8 cellular contexts compared by ENCODE assay signal in the genomic region with DNA sequence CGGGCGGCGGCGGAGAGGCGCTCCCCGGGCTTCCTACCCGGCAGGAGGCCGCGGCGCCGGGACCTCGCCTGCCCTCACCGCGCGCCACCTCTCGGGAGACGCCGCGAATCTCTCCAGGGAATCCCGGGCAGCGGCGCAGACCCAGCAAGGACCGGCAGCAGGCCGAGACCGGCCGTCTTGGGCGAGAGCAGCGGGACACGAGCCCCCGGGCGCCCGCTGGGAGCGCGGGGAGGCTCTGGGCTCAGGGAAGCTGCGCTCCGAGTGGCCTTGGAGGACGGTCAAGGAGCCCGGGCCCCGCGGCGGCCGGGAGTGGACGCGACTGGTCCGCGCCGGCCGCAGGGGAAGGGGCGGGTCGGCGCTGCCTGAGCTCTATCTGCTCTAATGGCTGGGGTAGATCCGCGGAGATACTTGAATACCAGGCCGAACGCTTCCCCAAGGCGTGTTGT. TPM values are rescaled to one million over a fixed set of nuclear protein-coding genes. Genes with fewer than 3 reads are reported as not detected.
DNase-seq lines count a peak whose midpoint lies in the region; ATAC-seq, FAIRE-seq and TF ChIP-seq lines count a peak whose summit lies in the region.

No MANE protein-coding gene starts in this region.

- no peaks in the 10 kb centered on the region for H3K36me3 Mint-ChIP-seq in naive thymus-derived CD4-positive, alpha-beta T cell

- peak; percentile 28 for ATAC-seq in GM19395 (IDR thresholded peaks at IDR 0.05; ENCODE audit: unreplicated experiment)
- peak; percentile 15 for ATAC-seq in naive thymus-derived CD4-positive, alpha-beta T cell

- H3K27me3 ChIP-seq in MM.1S (replicated peaks; ENCODE audit: insufficient read depth, low read length) = no peaks in the 10 kb centered on the region
- H3K27me3 ChIP-seq in H1 (replicated peaks in 1 of 4; ENCODE audit: control insufficient read depth in 3 of 4, extremely low read depth in 1 of 4, insufficient read depth in 3 of 4, low read length in 3 of 4) = peaks cover 62 to 91% (median 79%) of the 10 kb centered on the region in 4 experiments
- H3K27me3 ChIP-seq in naive thymus-derived CD4-positive, alpha-beta T cell (ENCODE audit: control insufficient read depth in 2 of 2, insufficient read depth in 2 of 2, low read length in 2 of 2) = peaks cover 0 to 18% of the 10 kb centered on the region in 2 donors

- H3K9ac ChIP-seq in MM.1S (ENCODE audit: low read length) (peak overlapping the region; percentile 23; the same call in 1 of the 2 replicates), H1 (replicated peaks in 1 of 4; ENCODE audit: extremely low read depth in 1 of 4, low read depth in 3 of 4, low read length in 3 of 4) (no peak overlapping the region)

- no peak for TF ChIP-seq POLR2A in H1 (IDR thresholded peaks at IDR 0.05; ENCODE audit: control extremely low read depth in 1 of 2, low read depth in 2 of 2, low read length in 2 of 2)

- DNase-seq in AG10803 (ENCODE audit: low read depth) (peak; percentile 31), MM.1S (no peak), H1 (ENCODE audit: low read depth in 1 of 2, low spot score in 2 of 2) (peak in 1 of 2 experiments; percentile 75), SW 1271 (lab: John Stamatoyannopoulos, UW) (no peak), mesenteric fat pad (ENCODE audit: low spot score) (no peak), SIG-M5 treated with dmso at 0.1 percent for 504 hours (lab: John Stamatoyannopoulos, UW; ENCODE audit: unreplicated experiment) (no peak)
- no peak for DNase-seq in naive thymus-derived CD4-positive, alpha-beta T cell

- no peak for FAIRE-seq in H1 (lab: Jason Lieb, UNC)

- H3F3A ChIP-seq in MM.1S (ENCODE audit: insufficient read depth, low read length) = no peaks in the 10 kb centered on the region

- CTCF ChIA-PET in H1 (lab: Charles Lee; ENCODE audit: partially characterized antibody) = interaction anchor here (0.6 to 8.6 kb wide), 44 partner anchors 9 to 592 kb away, joined by 3 to 150 read pairs (median 6); a partner anchor contains a TSS
- CTCF ChIA-PET in naive thymus-derived CD4-positive, alpha-beta T cell (lab: Charles Lee) = no interaction called here

- H3K4me1 ChIP-seq in MM.1S (ENCODE audit: low read length) (no peaks in the 10 kb centered on the region), H1 (replicated peaks in 1 of 4; ENCODE audit: control insufficient read depth in 3 of 4, insufficient read depth in 4 of 4, low read length in 3 of 4) (peaks cover 0 to 5% (median 3%) of the 10 kb centered on the region in 4 experiments; a peak in 4 of 7 replicates)
- no peaks in the 10 kb centered on the region for H3K4me1 ChIP-seq in naive thymus-derived CD4-positive, alpha-beta T cell (ENCODE audit: control insufficient read depth in 2 of 2, insufficient read depth in 2 of 2, low read length in 2 of 2)

- H3K9me2 ChIP-seq in MM.1S (replicated peaks; ENCODE audit: insufficient read depth, low read length) = no peaks in the 10 kb centered on the region

- H3K27me3 Mint-ChIP-seq in naive thymus-derived CD4-positive, alpha-beta T cell = peaks cover 75 to 86% (median 78%) of the 10 kb centered on the region in 5 donors

- peaks cover 1% of the 10 kb centered on the region; the same call in 1 of the 2 replicates for H3K23me2 ChIP-seq in H1 (ENCODE audit: low read depth, low read length)

- H3K9me3 ChIP-seq in MM.1S (replicated peaks; ENCODE audit: insufficient read depth, low read length) = no peaks in the 10 kb centered on the region
- H3K9me3 ChIP-seq in H1 (ENCODE audit: insufficient read depth in 2 of 2, low read depth in 1 of 2, low read length in 1 of 2) = no peaks in the 10 kb centered on the region; a peak in 1 of 4 replicates
- H3K9me3 ChIP-seq in naive thymus-derived CD4-positive, alpha-beta T cell (ENCODE audit: control insufficient read depth in 2 of 3, low read length in 3 of 3) = no peaks in the 10 kb centered on the region

- POLR2A ChIA-PET in H1 (lab: Charles Lee; ENCODE audit: partially characterized antibody) = interaction anchor here (0.9 to 1.5 kb wide), 3 partner anchors 11 to 334 kb away, joined by 3 to 6 read pairs (median 3); no protein-coding TSS in a partner anchor
- POLR2A ChIA-PET in naive thymus-derived CD4-positive, alpha-beta T cell (lab: Charles Lee) = no interaction called here

- no peak overlapping the region for H3K23ac ChIP-seq in H1 (ENCODE audit: insufficient read length)

- intact Hi-C loops in naive thymus-derived CD4-positive, alpha-beta T cell (cut with micrococcal nuclease) = loop anchor here in 1 of 2 donors (2.0 to 10.0 kb wide), 3 partner anchors 28 to 580 kb away; no protein-coding TSS in a partner anchor

- no peak overlapping the region for H2BK12ac ChIP-seq in H1 (ENCODE audit: low read depth, low read length)

- peaks cover 0 to 8% (median 4%) of the 10 kb centered on the region in 11 donors for H3K9me3 Mint-ChIP-seq in naive thymus-derived CD4-positive, alpha-beta T cell

- no peak overlapping the region for H3K18ac ChIP-seq in H1 (ENCODE audit: extremely low read depth, low read length)

- no peak for TF ChIP-seq RAD21 in H1 (IDR thresholded peaks at IDR 0.05 in 1 of 2, conservative IDR thresholded peaks at IDR 0.05 in 1 of 2; ENCODE audit: low read depth in 2 of 2, low read length in 2 of 2)

- H4K20me1 ChIP-seq in MM.1S (ENCODE audit: insufficient read depth, low read length) (no peaks in the 10 kb centered on the region), H1 (replicated peaks in 1 of 2; ENCODE audit: control insufficient read depth in 1 of 2, insufficient read depth in 2 of 2, low read length in 2 of 2) (peaks cover 8 to 15% of the 10 kb centered on the region in 2 experiments)

- H3K36me3 ChIP-seq in MM.1S (replicated peaks; ENCODE audit: insufficient read depth, low read length) (no peaks in the 10 kb centered on the region), H1 (ENCODE audit: control insufficient read depth in 2 of 4, insufficient read depth in 4 of 4, low read length in 3 of 4) (no peaks in the 10 kb centered on the region; a peak in 1 of 8 replicates)
- no peaks in the 10 kb centered on the region for H3K36me3 ChIP-seq in naive thymus-derived CD4-positive, alpha-beta T cell (ENCODE audit: control insufficient read depth in 2 of 3, insufficient read depth in 3 of 3, low read length in 3 of 3)

- peaks cover 0 to 26% (median 15%) of the 10 kb centered on the region in 7 donors for H3K4me1 Mint-ChIP-seq in naive thymus-derived CD4-positive, alpha-beta T cell

- TF ChIP-seq CTCF in AG10803 (conservative IDR thresholded peaks at IDR 0.05; ENCODE audit: low read length) (no peak), MM.1S (IDR thresholded peaks at IDR 0.05; ENCODE audit: low read length) (no peak), H1 (IDR thresholded peaks at IDR 0.05; ENCODE audit: control extremely low read depth in 1 of 3, insufficient read depth in 1 of 3, low read depth in 1 of 3, low read length in 3 of 3) (no peak)

- H4K91ac ChIP-seq in H1 (replicated peaks; ENCODE audit: insufficient read length, low read length) = no peak overlapping the region

- H3K4me3 ChIP-seq in AG10803 (ENCODE audit: low read length) (peak overlapping the region; percentile 53), MM.1S (ENCODE audit: low read length) (peak overlapping the region; percentile 64), H1 (ENCODE audit: extremely low read depth in 1 of 4, insufficient read depth in 2 of 4, low read depth in 3 of 4, low read length in 4 of 4) (peak overlapping the region; percentile 5 to 61 (median 42); a peak in 7 of 8 replicates)
- H3K4me3 ChIP-seq in naive thymus-derived CD4-positive, alpha-beta T cell (ENCODE audit: low read length) = peak overlapping the region; percentile 35

- H3K4ac ChIP-seq in H1 (replicated peaks; ENCODE audit: insufficient read length, low read depth, low read length) = no peak overlapping the region

- no peak overlapping the region for H2BK15ac ChIP-seq in H1 (ENCODE audit: low read length)

- no peak overlapping the region for H4K8ac ChIP-seq in H1 (ENCODE audit: extremely low read depth, insufficient read depth, low read length)

- no peak overlapping the region for H2BK5ac ChIP-seq in H1 (ENCODE audit: low read depth, low read length)

- no peak overlapping the region for H4K5ac ChIP-seq in H1 (ENCODE audit: insufficient read length, low read depth, low read length)

- no peak overlapping the region for H3K56ac ChIP-seq in H1 (replicated peaks; ENCODE audit: insufficient read length, low read depth, low read length)

- H2AFZ ChIP-seq in MM.1S (ENCODE audit: low read length) (peak overlapping the region; percentile 87), H1 (ENCODE audit: low read length) (no peak overlapping the region)

- no peaks in the 10 kb centered on the region for H3K79me1 ChIP-seq in H1 (ENCODE audit: low read depth, low read length)

- no peak for TF ChIP-seq EP300 in H1 (IDR thresholded peaks at IDR 0.05; ENCODE audit: borderline replicate concordance in 1 of 2, low read depth in 2 of 2, low read length in 2 of 2)

- H2AK5ac ChIP-seq in H1 (ENCODE audit: low read depth, low read length) = no peak overlapping the region

- 4% methylated on average over 44 of the region's 56 CpGs; no CpG with 5 or more reads in 1 of the 2 experiments for WGBS in H1 (ENCODE audit: extremely low coverage in 1 of 2, insufficient coverage in 1 of 2, insufficient read length in 1 of 2, insufficient replicate concordance in 2 of 2, low coverage in 1 of 2, low lambda C conversion rate in 2 of 2, missing lambda C conversion rate in 1 of 2), 2 experiments

- H2BK20ac ChIP-seq in H1 (ENCODE audit: low read length) = no peak overlapping the region

- H3K4me3 Mint-ChIP-seq in naive thymus-derived CD4-positive, alpha-beta T cell = peak overlapping the region; percentile 70 to 83 (median 78)

- H3K4me2 ChIP-seq in MM.1S (ENCODE audit: low read depth, low read length) (peak overlapping the region; percentile 72; the same call in 1 of the 2 replicates), H1 (ENCODE audit: insufficient read depth in 1 of 2, low read depth in 2 of 2, low read length in 2 of 2) (peak overlapping the region; percentile 2 to 88)

- H3K27ac Mint-ChIP-seq in naive thymus-derived CD4-positive, alpha-beta T cell = no peak overlapping the region

- H3K79me2 ChIP-seq in MM.1S (ENCODE audit: low read length) = no peaks in the 10 kb centered on the region
- no peaks in the 10 kb centered on the region for H3K79me2 ChIP-seq in H1 (ENCODE audit: control insufficient read depth in 1 of 2, insufficient read depth in 2 of 2, low read length in 2 of 2)

- no peak overlapping the region for H3K14ac ChIP-seq in H1 (ENCODE audit: insufficient read length)

- H3K27ac ChIP-seq in MM.1S (ENCODE audit: low read length) = no peak overlapping the region
- H3K27ac ChIP-seq in H1 (ENCODE audit: low read depth, low read length) = no peak overlapping the region
- no peak overlapping the region for H3K27ac ChIP-seq in naive thymus-derived CD4-positive, alpha-beta T cell (ENCODE audit: low read depth, low read length)

- H2BK120ac ChIP-seq in H1 (replicated peaks; ENCODE audit: low read depth, low read length) = no peak overlapping the region

RNA-seq across cellular contexts. Expression of a gene that starts 14.7 kb away (rescaled TPM):
- 0.09 TPM in 1 of 2 replicates, not detected in the other for total RNA-seq in H1 (2021; fragmentation: NEBNext Ultra II Directional; extraction: Animal tissue kit (Norgen Biotek cat#: 25700))
- polyA plus RNA-seq in H1 (2011; rRNA removed) = not detected in 2 replicates
- polyA plus RNA-seq in H1 (2011; cell fraction: cytosol; rRNA removed) = not detected
- polyA plus RNA-seq in H1 (2011; cell fraction: nucleus; rRNA removed) = 0.03 TPM
- polyA plus RNA-seq in H1 (2012, experiment 1 of 2) = 0.04 to 0.08 TPM (median 0.05 TPM) in 3 of 4 replicates, not detected in the other
- polyA plus RNA-seq in H1 (2012, experiment 2 of 2) = 0.13 TPM
- polyA plus RNA-seq in H1 (2013, experiment 1 of 2) = 0.06 TPM
- polyA plus RNA-seq in H1 (2013, experiment 2 of 2) = 0.17 TPM
- 0.06 TPM in 1 of 2 replicates, not detected in the other for polyA minus RNA-seq in H1 (2011; rRNA and poly(A)+ RNA removed)
- not detected for polyA minus RNA-seq in H1 (2011; cell fraction: cytosol; rRNA and poly(A)+ RNA removed)
- not detected for polyA minus RNA-seq in H1 (2011; cell fraction: nucleus; rRNA and poly(A)+ RNA removed)
- not detected for total RNA-seq in naive thymus-derived CD4-positive, alpha-beta T cell
- polyA plus RNA-seq in naive thymus-derived CD4-positive, alpha-beta T cell = not detected
- 0.45 TPM for total RNA-seq in mesenteric fat pad

RNA-seq across cellular contexts. Expression of a gene that starts 34.1 kb away (rescaled TPM):
- total RNA-seq in H1 (2021; fragmentation: NEBNext Ultra II Directional; extraction: Animal tissue kit (Norgen Biotek cat#: 25700)) = not detected in 2 replicates
- polyA plus RNA-seq in H1 (2011; rRNA removed) = not detected in 2 replicates
- not detected for polyA plus RNA-seq in H1 (2011; cell fraction: cytosol; rRNA removed)
- polyA plus RNA-seq in H1 (2011; cell fraction: nucleus; rRNA removed) = not detected
- polyA plus RNA-seq in H1 (2012, experiment 1 of 2) = not detected in 4 replicates
- not detected for polyA plus RNA-seq in H1 (2012, experiment 2 of 2)
- polyA plus RNA-seq in H1 (2013, experiment 1 of 2) = not detected
- not detected for polyA plus RNA-seq in H1 (2013, experiment 2 of 2)
- not detected in 2 replicates for polyA minus RNA-seq in H1 (2011; rRNA and poly(A)+ RNA removed)
- polyA minus RNA-seq in H1 (2011; cell fraction: cytosol; rRNA and poly(A)+ RNA removed) = not detected
- not detected for polyA minus RNA-seq in H1 (2011; cell fraction: nucleus; rRNA and poly(A)+ RNA removed)
- not detected for total RNA-seq in naive thymus-derived CD4-positive, alpha-beta T cell
- not detected for polyA plus RNA-seq in naive thymus-derived CD4-positive, alpha-beta T cell
- total RNA-seq in mesenteric fat pad = 1.7 TPM

RNA-seq across cellular contexts. Expression of a gene that starts 34.6 kb away (rescaled TPM):
- not detected in 2 replicates for total RNA-seq in H1 (2021; fragmentation: NEBNext Ultra II Directional; extraction: Animal tissue kit (Norgen Biotek cat#: 25700))
- not detected in 2 replicates for polyA plus RNA-seq in H1 (2011; rRNA removed)
- not detected for polyA plus RNA-seq in H1 (2011; cell fraction: cytosol; rRNA removed)
- not detected for polyA plus RNA-seq in H1 (2011; cell fraction: nucleus; rRNA removed)
- polyA plus RNA-seq in H1 (2012, experiment 1 of 2) = not detected in 4 replicates
- not detected for polyA plus RNA-seq in H1 (2012, experiment 2 of 2)
- polyA plus RNA-seq in H1 (2013, experiment 1 of 2) = not detected
- not detected for polyA plus RNA-seq in H1 (2013, experiment 2 of 2)
- polyA minus RNA-seq in H1 (2011; rRNA and poly(A)+ RNA removed) = not detected in 2 replicates
- polyA minus RNA-seq in H1 (2011; cell fraction: cytosol; rRNA and poly(A)+ RNA removed) = not detected
- not detected for polyA minus RNA-seq in H1 (2011; cell fraction: nucleus; rRNA and poly(A)+ RNA removed)
- not detected for total RNA-seq in naive thymus-derived CD4-positive, alpha-beta T cell
- polyA plus RNA-seq in naive thymus-derived CD4-positive, alpha-beta T cell = not detected
- not detected for total RNA-seq in mesenteric fat pad
